In the genomic region with DNA sequence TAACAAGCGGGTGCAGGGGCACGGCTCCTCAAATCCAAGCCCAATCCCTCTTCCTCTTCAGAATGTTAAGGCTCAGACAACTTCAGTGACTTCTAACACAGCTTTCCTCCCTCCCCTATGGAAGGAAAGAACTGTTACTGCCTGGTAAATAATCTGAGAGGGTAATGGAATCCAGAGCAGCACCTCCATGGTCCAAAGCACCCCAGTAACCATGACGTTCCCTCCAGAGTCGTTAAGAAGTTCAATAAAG, we compare ENCODE assay signal across 8 cellular contexts. TPM values are rescaled to one million over a fixed set of nuclear protein-coding genes. Genes with fewer than 3 reads are reported as not detected.
DNase-seq lines count a peak whose midpoint lies in the region; ATAC-seq and TF ChIP-seq lines count a peak whose summit lies in the region.

No MANE protein-coding gene starts in this region.

- no peaks in the 10 kb centered on the region for H3K36me3 ChIP-seq in hepatocyte (replicated peaks; ENCODE audit: insufficient read depth, low read depth)

- DNase-seq in H4 (ENCODE audit: low spot score), result peak; percentile 4
- DNase-seq in activated B cell treated with CpG ODN at 0.5 μM for 24 hours, result no peak
- DNase-seq in hepatocyte (ENCODE audit: low spot score), result no peak
- no peak for DNase-seq in NCI-H187 treated with DMSO at 0.1 percent for 48 hours (lab: John Stamatoyannopoulos, UW)
- DNase-seq in NCI-H526 treated with DMSO at 0.1 percent for 48 hours (lab: John Stamatoyannopoulos, UW), result no peak

- H3K27ac Mint-ChIP-seq in activated B cell treated with CpG ODN at 0.5 μM for 24 hours, result peak overlapping the region; percentile 94

- H3K27me3 Mint-ChIP-seq in activated B cell treated with CpG ODN at 0.5 μM for 24 hours, result no peaks in the 10 kb centered on the region

- intact Hi-C loops in activated B cell treated with CpG ODN at 0.5 μM for 24 hours (cut with micrococcal nuclease), result loop anchor here (2.0 to 10.0 kb wide), 4 partner anchors 139 to 491 kb away; a partner anchor contains a TSS

- CTCF ChIA-PET in activated B cell treated with CpG ODN at 0.5 μM for 24 hours (lab: Charles Lee), result no interaction called here

- peaks cover 57% of the 10 kb centered on the region for H3K79me2 ChIP-seq in hepatocyte

- H2AFZ ChIP-seq in hepatocyte, result peak overlapping the region; percentile 88

- 29% methylated on average over 4 of the region's 4 CpGs for WGBS in hepatocyte (ENCODE audit: low lambda C conversion rate, missing lambda C conversion rate)

- H3K27ac ChIP-seq in hepatocyte (peak overlapping the region; percentile 98), skin epidermis (peak overlapping the region in 20 of 21 experiments; percentile 91 to 100 (median 98))

- peaks cover 44% of the 10 kb centered on the region for H3K4me1 ChIP-seq in hepatocyte (ENCODE audit: insufficient read depth)

- H3K9me2 ChIP-seq in hepatocyte (replicated peaks; ENCODE audit: insufficient read depth), result no peaks in the 10 kb centered on the region

- POLR2A ChIA-PET in activated B cell treated with CpG ODN at 0.5 μM for 24 hours (lab: Charles Lee), result interaction anchor here (1.0 to 2.5 kb wide), 5 partner anchors 9 to 321 kb away, joined by 3 to 12 read pairs (median 6); a partner anchor contains a TSS

- TF ChIP-seq CTCF in activated B cell treated with CpG ODN at 0.5 μM for 24 hours (IDR thresholded peaks at IDR 0.05) (no peak), hepatocyte (IDR thresholded peaks at IDR 0.05; ENCODE audit: poor library complexity) (no peak)

- H3K4me3 ChIP-seq in hepatocyte, result peak overlapping the region; percentile 96
- H3K4me3 ChIP-seq in skin epidermis, result peak overlapping the region; percentile 84 to 97 (median 94)

- H4K20me1 ChIP-seq in hepatocyte (ENCODE audit: insufficient read depth, poor library complexity, severe bottlenecking), result peaks cover 5% of the 10 kb centered on the region

- H3K27me3 ChIP-seq in hepatocyte, result no peaks in the 10 kb centered on the region

- peaks cover 14% of the 10 kb centered on the region for H3K36me3 Mint-ChIP-seq in activated B cell treated with CpG ODN at 0.5 μM for 24 hours (ENCODE audit: low read depth)

- H3K4me3 Mint-ChIP-seq in activated B cell treated with CpG ODN at 0.5 μM for 24 hours, result peak overlapping the region; percentile 96

- peak overlapping the region; percentile 91 for H3K4me2 ChIP-seq in hepatocyte

- ATAC-seq in activated B cell treated with CpG ODN at 0.5 μM for 24 hours (ENCODE audit: low read depth) (no peak), HG02588 (IDR thresholded peaks at IDR 0.05; ENCODE audit: unreplicated experiment) (no peak), GM18907 (IDR thresholded peaks at IDR 0.05; ENCODE audit: unreplicated experiment) (no peak)

- peaks cover 70% of the 10 kb centered on the region for H3K4me1 Mint-ChIP-seq in activated B cell treated with CpG ODN at 0.5 μM for 24 hours

- no peaks in the 10 kb centered on the region for H3K9me3 ChIP-seq in hepatocyte (ENCODE audit: low read depth)

- H3K9me3 Mint-ChIP-seq in activated B cell treated with CpG ODN at 0.5 μM for 24 hours, result no peaks in the 10 kb centered on the region

RNA-seq across cellular contexts. Expression of a gene that starts 1.0 kb away (rescaled TPM):
- total RNA-seq in H4 (2014; rRNA removed; shearing (Covaris generic)), result 51.0 and 59.2 TPM in 2 replicates
- 157 and 176 TPM in 2 replicates for total RNA-seq in activated B cell treated with CpG ODN at 0.5 μM for 24 hours
- total RNA-seq in hepatocyte, result 103 and 106 TPM in 2 replicates
- 53.7 and 54.9 TPM in 2 replicates for polyA plus RNA-seq in hepatocyte

RNA-seq across cellular contexts. Expression of a gene that starts 57.7 kb away (rescaled TPM):
- not detected in 2 replicates for total RNA-seq in H4 (2014; rRNA removed; shearing (Covaris generic))
- 0.16 and 0.42 TPM in 2 replicates for total RNA-seq in activated B cell treated with CpG ODN at 0.5 μM for 24 hours
- total RNA-seq in hepatocyte, result 0.12 TPM in 1 of 2 replicates, not detected in the other
- 0.52 TPM in 1 of 2 replicates, not detected in the other for polyA plus RNA-seq in hepatocyte
